6 cellular contexts compared by ENCODE assay signal in the genomic region with DNA sequence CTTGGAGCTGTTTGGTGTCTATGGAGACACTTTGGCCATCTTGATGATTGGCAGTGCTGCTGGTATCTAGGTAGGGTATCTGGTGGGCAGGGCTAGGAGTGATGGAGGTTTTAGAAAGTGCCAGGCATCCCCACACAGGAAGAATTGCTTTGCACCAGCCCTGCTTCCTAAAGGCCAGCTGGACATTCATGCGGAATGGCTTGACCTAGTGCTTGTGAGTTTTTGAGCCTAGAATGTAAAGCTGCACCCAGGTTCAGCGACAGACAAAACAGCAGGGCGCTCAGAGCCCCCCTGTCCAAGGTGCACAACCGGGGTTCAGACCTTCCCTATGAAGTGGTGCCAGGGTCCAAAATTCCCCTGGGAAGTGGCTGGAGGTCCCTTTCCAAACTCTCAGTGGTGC.
"Had no signal": no experiment of that assay in that cellular context is flagged by ENCODE, and none has a peak within 500 bp of the region (broad histone marks: within the 10 kb centered on the region; RNA-seq: fewer than 3 reads in every experiment).

No MANE protein-coding gene starts in this region.

- DNase-seq: KBM-7, KG1 had no signal

- H3K4me2 ChIP-seq: KMS-11 had no signal

- ATAC-seq: HepG2, K562 had no signal

- H3K9ac ChIP-seq: KMS-11 had no signal

- H3K27ac ChIP-seq: HL-60, KMS-11 had no signal

- H3K4me3 ChIP-seq: K562 had no signal
